In the genomic region with DNA sequence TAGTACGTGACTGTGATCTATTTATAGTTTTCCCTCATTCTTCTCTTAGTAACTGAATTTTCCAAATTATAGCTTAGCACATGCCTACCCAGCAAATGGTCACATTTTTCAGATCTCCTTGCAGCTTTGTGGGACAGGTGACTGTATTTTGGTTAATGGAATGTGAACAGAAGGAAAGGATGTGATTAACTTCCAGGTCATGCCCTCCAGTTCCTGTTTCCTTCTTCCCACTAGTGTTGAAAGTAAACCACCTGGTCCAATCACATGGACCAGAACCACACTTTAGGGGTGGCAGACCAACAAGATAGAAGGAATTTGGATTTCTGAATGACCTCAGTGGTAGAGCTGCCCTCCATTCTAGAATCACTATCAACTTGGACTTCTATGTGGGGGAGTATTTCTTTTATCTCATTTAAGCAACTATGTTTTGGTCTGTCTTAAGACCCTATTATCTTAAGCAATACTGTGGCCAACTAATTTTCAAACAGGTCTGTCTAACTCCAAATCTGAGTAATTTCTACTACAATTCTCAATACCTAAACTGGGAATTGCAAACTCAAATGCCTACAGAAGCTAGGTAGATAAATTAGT, we compare ENCODE assay signal across 20 cellular contexts.
DNase-seq lines count a peak whose midpoint lies in the region; ATAC-seq, FAIRE-seq and TF ChIP-seq lines count a peak whose summit lies in the region.
"Had no signal": no experiment of that assay in that cellular context is flagged by ENCODE, and none has a peak within 500 bp of the region (broad histone marks: within the 10 kb centered on the region; RNA-seq: fewer than 3 reads in every experiment).

No MANE protein-coding gene starts in this region.

- DNase-seq in mammary epithelial cell (no peak), breast epithelium (ENCODE audit: low spot score in 2 of 2) (no peak), Panc1 (ENCODE audit: low read depth, low spot score) (no peak), endothelial cell of umbilical vein (ENCODE audit: low read depth, low spot score) (peak; percentile 51), posterior cingulate gyrus (no peak), esophagus squamous epithelium (lab: John Stamatoyannopoulos, UW) (no peak), urothelium cell line (ENCODE audit: low spot score) (no peak), ecto neural progenitor cell (ENCODE audit: low spot score) (no peak)
- DNase-seq: 8988T; ACHN; BE2C; CD8-positive, alpha-beta memory T cell; DMS79 treated with DMSO at 0.1 percent for 48 hours; Kasumi-1; NCI-H1694; NCI-H2029 treated with DMSO at 0.1 percent for 48 hours; NCI-H526 treated with DMSO at 0.1 percent for 48 hours; SHP77 had no signal

- in situ Hi-C loops in mammary epithelial cell (cut with MboI; ENCODE audit: low sequenced_read_pairs in 2 of 2): no loop called here
- in situ Hi-C loops in Panc1 (cut with HindIII; ENCODE audit: low pct_unique_long_range_greater_than_20kb, low sequenced_read_pairs): no loop called here

- FAIRE-seq in endothelial cell of umbilical vein (lab: Jason Lieb, UNC) (peak; percentile 90), urothelium cell line (lab: Jason Lieb, UNC) (no peak)

- H3K27ac ChIP-seq in mammary epithelial cell (ENCODE audit: insufficient read depth, low read depth, low read length): no peak overlapping the region
- H3K27ac ChIP-seq in breast epithelium: no peak overlapping the region
- peak overlapping the region; percentile 41; the same call in 1 of the 2 replicates for H3K27ac ChIP-seq in Panc1 (ENCODE audit: low read length)
- no peak overlapping the region for H3K27ac ChIP-seq in endothelial cell of umbilical vein (ENCODE audit: insufficient read depth, low read depth, low read length)
- no peak overlapping the region for H3K27ac ChIP-seq in esophagus squamous epithelium
- H3K27ac ChIP-seq: HL-60, RWPE1 had no signal

- POLR2A ChIA-PET in Panc1 (lab: Charles Lee): no interaction called here
- POLR2A ChIA-PET in endothelial cell of umbilical vein (lab: Charles Lee): no interaction called here

- H4K20me1 ChIP-seq in mammary epithelial cell (ENCODE audit: insufficient read depth, low read length) (no peaks in the 10 kb centered on the region), endothelial cell of umbilical vein (replicated peaks; ENCODE audit: control insufficient read depth, extremely low read depth, insufficient read depth, low read length) (no peaks in the 10 kb centered on the region)

- H2AFZ ChIP-seq in mammary epithelial cell (ENCODE audit: low read depth, low read length) (peak overlapping the region; percentile 53), endothelial cell of umbilical vein (ENCODE audit: low read depth, low read length) (no peak overlapping the region)

- CTCF ChIA-PET in mammary epithelial cell (lab: Charles Lee; ENCODE audit: low non-redundant PET) (no interaction called here), Panc1 (lab: Charles Lee) (no interaction called here), endothelial cell of umbilical vein (lab: Charles Lee) (interaction anchor here (1.0 to 1.4 kb wide), 3 partner anchors 17 to 78 kb away, joined by 3 read pairs; no protein-coding TSS in a partner anchor)

- 100% methylated on average over 1 of the region's 1 CpG for WGBS in mammary epithelial cell (ENCODE audit: low coverage, missing lambda C conversion rate)
- 65 to 76% methylated on average over 1 of the region's 1 CpG for WGBS in esophagus squamous epithelium, 2 donors

- no peaks in the 10 kb centered on the region for H3K27me3 ChIP-seq in mammary epithelial cell (ENCODE audit: insufficient read depth, low read length)
- H3K27me3 ChIP-seq in breast epithelium: no peaks in the 10 kb centered on the region
- H3K27me3 ChIP-seq in Panc1 (ENCODE audit: control insufficient read depth, insufficient read depth, low read length): no peaks in the 10 kb centered on the region
- H3K27me3 ChIP-seq in endothelial cell of umbilical vein (ENCODE audit: control insufficient read depth in 2 of 2, insufficient read depth in 2 of 2, low read length in 2 of 2): no peaks in the 10 kb centered on the region
- H3K27me3 ChIP-seq in esophagus squamous epithelium: no peaks in the 10 kb centered on the region
- H3K27me3 ChIP-seq: BE2C had no signal

- H3K9me3 ChIP-seq in mammary epithelial cell (replicated peaks; ENCODE audit: insufficient read depth, low read length): no peaks in the 10 kb centered on the region
- no peaks in the 10 kb centered on the region for H3K9me3 ChIP-seq in breast epithelium
- H3K9me3 ChIP-seq in Panc1 (ENCODE audit: control insufficient read depth, insufficient read depth, low read depth, low read length): no peaks in the 10 kb centered on the region
- H3K9me3 ChIP-seq in endothelial cell of umbilical vein (replicated peaks; ENCODE audit: control insufficient read depth, insufficient read depth, low read length): no peaks in the 10 kb centered on the region
- no peaks in the 10 kb centered on the region for H3K9me3 ChIP-seq in esophagus squamous epithelium
- H3K9me3 ChIP-seq: BE2C had no signal

- TF ChIP-seq CTCF in mammary epithelial cell (conservative IDR thresholded peaks at IDR 0.05 in 1 of 2, IDR thresholded peaks at IDR 0.05 in 1 of 2; ENCODE audit: extremely low read depth in 1 of 2, insufficient read depth in 1 of 2, low read depth in 1 of 2, low read length in 2 of 2) (no peak), breast epithelium (IDR thresholded peaks at IDR 0.05) (no peak), Panc1 (IDR thresholded peaks at IDR 0.05) (no peak), endothelial cell of umbilical vein (IDR thresholded peaks at IDR 0.05; ENCODE audit: extremely low read depth in 1 of 2, insufficient read depth in 1 of 2, low read depth in 1 of 2, low read length in 2 of 2) (no peak), esophagus squamous epithelium (IDR thresholded peaks at IDR 0.05) (no peak)

- no peaks in the 10 kb centered on the region for H3K36me3 ChIP-seq in mammary epithelial cell (ENCODE audit: insufficient read depth, low read length)
- H3K36me3 ChIP-seq in breast epithelium: no peaks in the 10 kb centered on the region
- no peaks in the 10 kb centered on the region for H3K36me3 ChIP-seq in Panc1 (ENCODE audit: control insufficient read depth, insufficient read depth, low read length)
- H3K36me3 ChIP-seq in endothelial cell of umbilical vein (ENCODE audit: control insufficient read depth in 2 of 2, extremely low read depth in 1 of 2, insufficient read depth in 2 of 2, low read length in 2 of 2): no peaks in the 10 kb centered on the region
- no peaks in the 10 kb centered on the region for H3K36me3 ChIP-seq in esophagus squamous epithelium
- H3K36me3 ChIP-seq: BE2C had no signal

- dilution Hi-C loops in mammary epithelial cell (cut with HindIII; ENCODE audit: low sequenced_read_pairs): no loop called here
- dilution Hi-C loops in endothelial cell of umbilical vein (cut with MboI; ENCODE audit: extremely low pct_ligation_motif_present, low sequenced_read_pairs): no loop called here

- H3K9ac ChIP-seq in mammary epithelial cell (ENCODE audit: insufficient read depth, low read length) (no peak overlapping the region), endothelial cell of umbilical vein (replicated peaks; ENCODE audit: extremely low read depth, insufficient read depth, low read length) (no peak overlapping the region)

- TF ChIP-seq POLR2A in breast epithelium (IDR thresholded peaks at IDR 0.05): no peak
- no peak for TF ChIP-seq POLR2A in endothelial cell of umbilical vein (IDR thresholded peaks at IDR 0.05; ENCODE audit: low read depth, low read length)
- TF ChIP-seq POLR2A in esophagus squamous epithelium (IDR thresholded peaks at IDR 0.05): no peak

- no peaks in the 10 kb centered on the region for H3K9me1 ChIP-seq in endothelial cell of umbilical vein (replicated peaks; ENCODE audit: control insufficient read depth, extremely low read depth, insufficient read depth, low read length)

- H3K4me1 ChIP-seq in mammary epithelial cell (ENCODE audit: insufficient read depth, low read length): peaks cover 36% of the 10 kb centered on the region
- H3K4me1 ChIP-seq in breast epithelium: no peaks in the 10 kb centered on the region
- H3K4me1 ChIP-seq in Panc1 (ENCODE audit: control insufficient read depth, insufficient read depth, low read length): 0 out of 2 replicates have a peak, but pooled peaks cover 6% of the 10 kb centered on the region
- peaks cover 11% of the 10 kb centered on the region for H3K4me1 ChIP-seq in endothelial cell of umbilical vein (ENCODE audit: control insufficient read depth, extremely low read depth, insufficient read depth, low read length)
- no peaks in the 10 kb centered on the region for H3K4me1 ChIP-seq in esophagus squamous epithelium
- H3K4me1 ChIP-seq: BE2C had no signal

- H3K4me2 ChIP-seq in mammary epithelial cell (ENCODE audit: insufficient read depth, low read depth, low read length): no peak overlapping the region
- peak overlapping the region; percentile 54 for H3K4me2 ChIP-seq in endothelial cell of umbilical vein (ENCODE audit: insufficient read depth, low read length)

- ATAC-seq in Panc1: no peak

- no peaks in the 10 kb centered on the region for H3K79me2 ChIP-seq in mammary epithelial cell (ENCODE audit: insufficient read depth, low read length)
- no peaks in the 10 kb centered on the region for H3K79me2 ChIP-seq in endothelial cell of umbilical vein (ENCODE audit: control insufficient read depth, insufficient read depth, low read length)

- BruUV-seq in mammary epithelial cell (replicated peaks; lab: Mats Ljungman, UMichigan): no TSS peak
- no TSS peak for BruUV-seq in Panc1 (replicated peaks; lab: Mats Ljungman, UMichigan)
- BruUV-seq in endothelial cell of umbilical vein (replicated peaks; lab: Mats Ljungman, UMichigan): TSS peak; percentile 71

- intact Hi-C loops in mammary epithelial cell (cut with micrococcal nuclease): no loop called here
- intact Hi-C loops in breast epithelium (cut with DNase I; ENCODE audit: low total_unique reads): no loop called here
- intact Hi-C loops in Panc1 (cut with micrococcal nuclease; ENCODE audit: unreplicated experiment): no loop called here
- intact Hi-C loops in endothelial cell of umbilical vein (cut with micrococcal nuclease): no loop called here
- intact Hi-C loops in posterior cingulate gyrus (cut with DNase I): no loop called here
- intact Hi-C loops in esophagus squamous epithelium (cut with DNase I): no loop called here

- H3K4me3 ChIP-seq in mammary epithelial cell (replicated peaks in 1 of 3; ENCODE audit: insufficient read depth in 1 of 3, low read depth in 2 of 3, low read length in 3 of 3): no peak overlapping the region
- H3K4me3 ChIP-seq in breast epithelium: no peak overlapping the region
- H3K4me3 ChIP-seq in Panc1 (ENCODE audit: low read depth in 2 of 2, low read length in 2 of 2): no peak overlapping the region
- peak overlapping the region in 1 of 3 experiments; percentile 1 for H3K4me3 ChIP-seq in endothelial cell of umbilical vein (replicated peaks in 1 of 3; ENCODE audit: insufficient read depth in 1 of 3, low read depth in 1 of 3, low read length in 3 of 3)
- no peak overlapping the region for H3K4me3 ChIP-seq in esophagus squamous epithelium

TF ChIP-seq in endothelial cell of umbilical vein, 7 proteins besides CTCF, POLR2A, EP300 and RAD21:
- TF ChIP-seq JUN (IDR thresholded peaks at IDR 0.05; ENCODE audit: borderline replicate concordance, insufficient read depth, insufficient read length, low read depth): peak; percentile 39
- peak; percentile 66 for TF ChIP-seq POLR2AphosphoS5 (IDR thresholded peaks at IDR 0.05; ENCODE audit: insufficient read depth, low read depth, low read length)
- no peak for TF ChIP-seq MYC (IDR thresholded peaks at IDR 0.05; ENCODE audit: low read depth, low read length)
